In genomic region chr11:9461068-9461759, GRCh38 we compare ENCODE assay signal across 8 cellular contexts. TPM values are rescaled to one million over a fixed set of nuclear protein-coding genes. Genes with fewer than 3 reads are reported as not detected.
A peak's percentile ranks its signal among the peaks of the same experiment; 100 is the strongest.
DNase-seq lines count a peak whose midpoint lies in the region; FAIRE-seq lines count a peak whose summit lies in the region.

No MANE protein-coding gene starts in this region.

- no peak overlapping the region for H4K91ac ChIP-seq in neuronal stem cell (ENCODE audit: low read depth, low read length, poor library complexity)

- H3K4me2 ChIP-seq in neuronal stem cell (ENCODE audit: insufficient read depth, low read length, poor library complexity, severe bottlenecking): peak overlapping the region; percentile 40

- no peaks in the 10 kb centered on the region for H3K36me3 ChIP-seq in ES-I3 (ENCODE audit: insufficient read depth, low read length)
- H3K36me3 ChIP-seq in neuronal stem cell (replicated peaks in 1 of 2; ENCODE audit: control insufficient read depth in 2 of 2, insufficient read depth in 2 of 2, low read length in 2 of 2): no peaks in the 10 kb centered on the region

- H3K9ac ChIP-seq in ES-I3 (ENCODE audit: low read depth, low read length): peak overlapping the region; percentile 84
- H3K9ac ChIP-seq in neuronal stem cell (ENCODE audit: low read depth, low read length, poor library complexity): peak overlapping the region; percentile 91

- peak overlapping the region; percentile 84 for H2AK5ac ChIP-seq in neuronal stem cell (ENCODE audit: low read depth, low read length)

- peaks cover 4% of the 10 kb centered on the region for H3K79me1 ChIP-seq in neuronal stem cell (ENCODE audit: low read depth, low read length)

- no peak overlapping the region for H3K4ac ChIP-seq in neuronal stem cell (ENCODE audit: low read length)

- WGBS in neuronal stem cell (ENCODE audit: extremely low coverage in 2 of 2, insufficient read length in 2 of 2, insufficient replicate concordance in 1 of 2), 2 donors: no CpG with 5 or more reads among the region's 57 CpGs

- peak overlapping the region; percentile 82 for H2AFZ ChIP-seq in neuronal stem cell (ENCODE audit: low read length)

- H3K4me3 ChIP-seq in neuronal stem cell (ENCODE audit: low read length in 2 of 2): peak overlapping the region; percentile 59 to 92

- intact Hi-C loops in activated naive CD4-positive, alpha-beta T cell treated with anti-CD3 and anti-CD28 coated beads for 36 hours (cut with micrococcal nuclease): loop anchor here (2.0 to 5.0 kb wide), 9 partner anchors 140 to 1398 kb away; partner anchors contain the start of genes ADM, NRIP3, RPL27A and TRIM66

- H3K9me3 ChIP-seq in ES-I3 (ENCODE audit: control insufficient read depth, insufficient read depth, low read length) (no peaks in the 10 kb centered on the region), neuronal stem cell (replicated peaks in 1 of 2; ENCODE audit: control insufficient read depth in 2 of 2, insufficient read depth in 1 of 2, low read depth in 1 of 2, low read length in 2 of 2) (no peaks in the 10 kb centered on the region)

- no peak overlapping the region for H4K8ac ChIP-seq in neuronal stem cell (ENCODE audit: low read depth, low read length)

- H3K23ac ChIP-seq in neuronal stem cell (ENCODE audit: low read depth, low read length, poor library complexity): peak overlapping the region; percentile 73

- peak overlapping the region; percentile 56 for H3K14ac ChIP-seq in neuronal stem cell (ENCODE audit: low read length)

- H3K4me1 ChIP-seq in ES-I3 (ENCODE audit: insufficient read depth, low read length) (no peaks in the 10 kb centered on the region), neuronal stem cell (ENCODE audit: control insufficient read depth in 2 of 2, insufficient read depth in 1 of 2, low read depth in 1 of 2, low read length in 2 of 2) (no peaks in the 10 kb centered on the region)

- H3K27me3 Mint-ChIP-seq in activated naive CD4-positive, alpha-beta T cell treated with anti-CD3 and anti-CD28 coated beads for 36 hours (ENCODE audit: low read depth): no peaks in the 10 kb centered on the region

- H3K27ac ChIP-seq in neuronal stem cell (replicated peaks; ENCODE audit: low read length) (peak overlapping the region; percentile 100), substantia nigra (ENCODE audit: low read depth, low read length, poor library complexity, severe bottlenecking) (peak overlapping the region; percentile 98)

- H2BK5ac ChIP-seq in neuronal stem cell (ENCODE audit: low read length): peak overlapping the region; percentile 75

- no peak for FAIRE-seq in frontal cortex (lab: Jason Lieb, UNC)

- no peaks in the 10 kb centered on the region for H3K27me3 ChIP-seq in neuronal stem cell (ENCODE audit: control insufficient read depth in 3 of 3, insufficient read depth in 3 of 3, low read depth in 1 of 3, low read length in 3 of 3)

- no peaks in the 10 kb centered on the region for H3K9me3 Mint-ChIP-seq in activated naive CD4-positive, alpha-beta T cell treated with anti-CD3 and anti-CD28 coated beads for 36 hours

- H3K27ac Mint-ChIP-seq in activated naive CD4-positive, alpha-beta T cell treated with anti-CD3 and anti-CD28 coated beads for 36 hours: peak overlapping the region; percentile 99

- H2BK120ac ChIP-seq in neuronal stem cell (ENCODE audit: low read depth, low read length): no peak overlapping the region

- peak overlapping the region; percentile 96 for H3K4me3 Mint-ChIP-seq in activated naive CD4-positive, alpha-beta T cell treated with anti-CD3 and anti-CD28 coated beads for 36 hours

- no peak overlapping the region for H2BK15ac ChIP-seq in neuronal stem cell (ENCODE audit: low read length)

- DNase-seq in H4 (ENCODE audit: low spot score) (peak; percentile 86), LoVo (ENCODE audit: low spot score) (peak; percentile 83), SHP77 (lab: John Stamatoyannopoulos, UW) (peak; percentile 47 to 48), frontal cortex (ENCODE audit: low spot score in 2 of 2) (peak; percentile 79 to 86), neuronal stem cell (ENCODE audit: low spot score) (peak; percentile 83), substantia nigra (lab: John Stamatoyannopoulos, UW) (peak in 47 of 49 donors; percentile 34 to 96 (median 84))
- DNase-seq in activated naive CD4-positive, alpha-beta T cell treated with anti-CD3 and anti-CD28 coated beads for 36 hours: peak; percentile 76

- H2BK12ac ChIP-seq in neuronal stem cell (ENCODE audit: low read length): no peak overlapping the region

- CTCF ChIA-PET in activated naive CD4-positive, alpha-beta T cell treated with anti-CD3 and anti-CD28 coated beads for 36 hours (lab: Charles Lee): interaction anchor here (0.6 to 1.2 kb wide), 6 partner anchors 134 to 401 kb away, joined by 3 to 5 read pairs (median 4); no protein-coding TSS in a partner anchor

- H3K4me1 Mint-ChIP-seq in activated naive CD4-positive, alpha-beta T cell treated with anti-CD3 and anti-CD28 coated beads for 36 hours (ENCODE audit: low read depth): peaks cover 27% of the 10 kb centered on the region

- H3K18ac ChIP-seq in neuronal stem cell (ENCODE audit: low read length): peak overlapping the region; percentile 96

- peaks cover 9% of the 10 kb centered on the region for H3K36me3 Mint-ChIP-seq in activated naive CD4-positive, alpha-beta T cell treated with anti-CD3 and anti-CD28 coated beads for 36 hours (ENCODE audit: low read depth)

RNA-seq across cellular contexts. Expression of gene ZNF143, which starts 0.4 kb away (rescaled TPM):
- 27.6 and 38.0 TPM in 2 replicates for total RNA-seq in H4 (2014; rRNA removed; shearing (Covaris generic))
- total RNA-seq in activated naive CD4-positive, alpha-beta T cell treated with anti-CD3 and anti-CD28 coated beads for 36 hours: 10 to 100 TPM; 39.1 to 42.5 TPM
- 23.6 TPM for total RNA-seq in frontal cortex
- 24.4 TPM for polyA plus RNA-seq in neuronal stem cell (2013, experiment 1 of 2)
- 23.7 TPM for polyA plus RNA-seq in neuronal stem cell (2013, experiment 2 of 2)

Comparison
In these comparisons a context has a peak if more than half of its experiments do, and no peak if none do; other contexts are left out.
1. Peak in every context shown above with its lines: DNase-seq, H3K4me3 ChIP-seq and H3K27ac ChIP-seq.